27 cellular contexts compared by ENCODE assay signal in genomic region chr6:112535816-112536215, GRCh38.
"Had no signal": no experiment of that assay in that cellular context is flagged by ENCODE, and none has a peak within 500 bp of the region (broad histone marks: within the 10 kb centered on the region; RNA-seq: fewer than 3 reads in every experiment).

No MANE protein-coding gene starts in this region.

- H3K4me1 ChIP-seq: stomach, suprapubic skin, testis, thyroid gland, tibial artery, tibial nerve, transverse colon, upper lobe of left lung, uterus, vagina had no signal

- FAIRE-seq: urothelium cell line had no signal

- H3K27ac ChIP-seq: stomach, suprapubic skin, testis, thoracic aorta, thyroid gland, tibial artery, tibial nerve, transverse colon, upper lobe of left lung, upper lobe of right lung, uterus, vagina had no signal

- ATAC-seq: stimulated activated effector memory CD8-positive, alpha-beta T cell treated with anti-CD3 and anti-CD28 coated beads, Interleukin-12 subunit alpha, Interleukin-12 subunit beta, amount 100 ng/mL, for 72 hours; stimulated activated memory B cell treated with anti-CD40 and anti-IgM and Interleukin-4, amounts not matched to agents 10 μg/mL and 1 μg/mL and 100 μg/mL, for 72 hours; stimulated activated naive B cell treated with anti-CD40 and anti-IgM and Interleukin-4, amounts not matched to agents 10 μg/mL and 1 μg/mL and 100 μg/mL, for 72 hours; stimulated activated naive CD8-positive, alpha-beta T cell treated with anti-CD3 and anti-CD28 coated beads, Interleukin-15, amount 100 ng/mL, for 72 hours; stimulated activated naive CD8-positive, alpha-beta T cell treated with anti-CD3 and anti-CD28 coated beads, Interleukin-15, Interleukin-2, amounts not matched to agents 100 U/mL and 50 U/mL, for 24 hours; upper lobe of right lung had no signal

- H3K9me3 ChIP-seq: stomach, suprapubic skin, testis, thoracic aorta, thyroid gland, tibial artery, tibial nerve, transverse colon, upper lobe of right lung, uterus, vagina had no signal

- H3K36me3 ChIP-seq: stomach, suprapubic skin, thoracic aorta, thyroid gland, tibial artery, tibial nerve, transverse colon, upper lobe of left lung, upper lobe of right lung, uterus, vagina had no signal

- H3K4me3 ChIP-seq: stomach, suprapubic skin, testis, thoracic aorta, thyroid gland, tibial artery, tibial nerve, transverse colon, upper lobe of left lung, upper lobe of right lung, uterus, vagina had no signal

- DNase-seq: stimulated activated CD4-positive, alpha-beta T cell treated with anti-CD3 and anti-CD28 coated beads, Interleukin-2, amount 100 ng/mL, for 48 hours; stimulated activated CD4-positive, alpha-beta T cell treated with anti-CD3 and anti-CD28 coated beads, Interleukin-4, amount 100 ng/mL, for 1 hour; stimulated activated CD4-positive, alpha-beta T cell treated with anti-CD3 and anti-CD28 coated beads, Interleukin-4, amount 100 ng/mL, for 24 hours; stimulated activated CD4-positive, alpha-beta T cell treated with anti-CD3 and anti-CD28 coated beads, Interleukin-4, amount 100 ng/mL, for 4 hours; stimulated activated CD8-positive, alpha-beta memory T cell treated with anti-CD3 and anti-CD28 coated beads, Interleukin-4, amount 100 ng/mL, for 48 hours; stimulated activated naive B cell treated with anti-CD40 and anti-IgM and Interleukin-4, amounts not matched to agents 10 μg/mL and 1 μg/mL and 100 μg/mL, for 72 hours; stimulated activated naive CD4-positive, alpha-beta T cell; stimulated activated naive CD4-positive, alpha-beta T cell treated with Interleukin-2 at 50 U/mL for 16 hours; stimulated activated naive CD8-positive, alpha-beta T cell treated with anti-CD3 and anti-CD28 coated beads, Interleukin-15, amount 100 ng/mL, for 72 hours; stimulated activated naive CD8-positive, alpha-beta T cell treated with anti-CD3 and anti-CD28 coated beads, Interleukin-15, Interleukin-2, amounts not matched to agents 100 U/mL and 50 U/mL, for 24 hours; stomach; substantia nigra; testis; thyroid gland; tibial artery; transverse colon; trophoblast cell; upper lobe of left lung; upper lobe of right lung; uterus had no signal

- H3K27me3 ChIP-seq: stomach, suprapubic skin, testis, thyroid gland, tibial artery, tibial nerve, transverse colon, upper lobe of left lung, upper lobe of right lung, uterus, vagina had no signal
